ENCODE assay signal across 1 cellular context in the genomic region with DNA sequence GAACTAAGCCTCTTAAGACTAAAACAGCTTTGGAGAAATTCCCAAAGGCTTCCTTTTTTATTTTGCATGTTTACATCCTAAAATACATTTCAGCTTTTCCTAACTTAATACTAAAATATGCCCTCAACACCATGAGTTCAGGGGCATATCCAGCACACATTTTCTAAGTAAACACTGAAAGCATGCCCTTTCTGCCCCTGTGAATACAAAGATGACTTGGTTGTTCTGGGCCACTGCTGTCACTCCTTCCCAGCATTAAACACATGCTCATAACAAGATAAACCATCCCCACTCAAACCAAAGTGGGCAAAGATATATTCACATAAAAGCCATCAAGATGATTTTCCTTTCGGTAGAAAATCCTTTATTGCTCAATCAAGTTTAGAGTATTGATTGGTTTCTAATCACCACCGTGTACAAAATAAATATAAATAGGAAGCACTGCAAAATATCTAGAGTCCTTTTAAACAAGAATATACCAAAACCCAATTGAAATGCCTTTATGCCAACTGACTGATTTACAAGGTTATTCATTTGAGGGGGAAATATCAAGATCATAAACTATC.
TF ChIP-seq lines count a peak whose summit lies in the region.

No MANE protein-coding gene starts in this region.

TF ChIP-seq in WTC11, 78 proteins besides CTCF, POLR2A, EP300 and RAD21 (continued from another document):
- TF ChIP-seq, protein P1, sequence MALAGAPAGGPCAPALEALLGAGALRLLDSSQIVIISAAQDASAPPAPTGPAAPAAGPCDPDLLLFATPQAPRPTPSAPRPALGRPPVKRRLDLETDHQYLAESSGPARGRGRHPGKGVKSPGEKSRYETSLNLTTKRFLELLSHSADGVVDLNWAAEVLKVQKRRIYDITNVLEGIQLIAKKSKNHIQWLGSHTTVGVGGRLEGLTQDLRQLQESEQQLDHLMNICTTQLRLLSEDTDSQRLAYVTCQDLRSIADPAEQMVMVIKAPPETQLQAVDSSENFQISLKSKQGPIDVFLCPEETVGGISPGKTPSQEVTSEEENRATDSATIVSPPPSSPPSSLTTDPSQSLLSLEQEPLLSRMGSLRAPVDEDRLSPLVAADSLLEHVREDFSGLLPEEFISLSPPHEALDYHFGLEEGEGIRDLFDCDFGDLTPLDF (CRISPR knock-in tag; IDR thresholded peaks at IDR 0.05) = no peak
TF ChIP-seq in WTC11: peak in this region for 0.
